Comparison of ENCODE assay signal across 19 cellular contexts in genomic region chr7:150952331-150953050, GRCh38. TPM values are rescaled to one million over a fixed set of nuclear protein-coding genes. Genes with fewer than 3 reads are reported as not detected.
"Had no signal": no experiment of that assay in that cellular context is flagged by ENCODE, and none has a peak within 500 bp of the region (broad histone marks: within the 10 kb centered on the region; RNA-seq: fewer than 3 reads in every experiment).

No MANE protein-coding gene starts in this region.

- H3K36me3 ChIP-seq: tibial artery had no signal

- H3K4me3 ChIP-seq: tibial artery had no signal

- H3K27ac ChIP-seq: tibial artery, VCaP had no signal

- ATAC-seq: activated CD4-positive, CD25-positive, alpha-beta regulatory T cell treated with anti-CD3 and anti-CD28 coated beads, Interleukin-2, amount 50 U/mL, for 24 hours; stimulated activated naive CD8-positive, alpha-beta T cell treated with anti-CD3 and anti-CD28 coated beads, Interleukin-15, Interleukin-2, amounts not matched to agents 100 U/mL and 50 U/mL, for 24 hours had no signal

- H3K9me3 ChIP-seq: SK-N-SH, tibial artery had no signal

- DNase-seq: activated CD4-positive, alpha-beta memory T cell treated with anti-CD3 and anti-CD28 coated beads, Interleukin-2, amount 10 ng/mL, durations not matched to agents 7 days and 5 days; activated CD4-positive, alpha-beta T cell treated with anti-CD3 and anti-CD28 coated beads, Interleukin-2, amount 10 ng/mL, durations not matched to agents 24 days and 14 days; activated gamma-delta T cell; anterior cingulate cortex; effector memory CD4-positive, alpha-beta T cell; islet precursor cell; midbrain; nephron progenitor cell; nucleus accumbens; SK-N-SH; stimulated activated CD4-positive, alpha-beta T cell treated with anti-CD3 and anti-CD28 coated beads, Interleukin-12 subunit alpha, Interleukin-12 subunit beta, amount 100 ng/mL, for 4 hours; stimulated activated CD4-positive, alpha-beta T cell treated with anti-CD3 and anti-CD28 coated beads, Interleukin-4, amount 100 ng/mL, for 4 hours; stimulated activated naive CD8-positive, alpha-beta T cell treated with anti-CD3 and anti-CD28 coated beads, Interleukin-15, Interleukin-2, amounts not matched to agents 100 U/mL and 50 U/mL, for 24 hours; tibial artery had no signal

RNA-seq across cellular contexts. Expression of gene KCNH2, which starts 25.6 kb away (rescaled TPM):
- total RNA-seq: dermis microvascular lymphatic vessel endothelial cell, lung microvascular endothelial cell had no signal

RNA-seq across cellular contexts. Expression of gene NOS3, which starts 38.3 kb away (rescaled TPM):
- total RNA-seq: myocyte had no signal
